Comparison of ENCODE assay signal across 13 cellular contexts in genomic region chr6:133764011-133764812, GRCh38.
A peak's percentile ranks its signal among the peaks of the same experiment; 100 is the strongest.
DNase-seq lines count a peak whose midpoint lies in the region; TF ChIP-seq lines count a peak whose summit lies in the region.
"Had no signal": no experiment of that assay in that cellular context is flagged by ENCODE, and none has a peak within 500 bp of the region (broad histone marks: within the 10 kb centered on the region; RNA-seq: fewer than 3 reads in every experiment).

No MANE protein-coding gene starts in this region.

- H3K4me1 ChIP-seq in SJSA1 (replicated peaks) (peaks cover 61% of the 10 kb centered on the region), colonic mucosa (no peaks in the 10 kb centered on the region), adrenal gland (replicated peaks in 1 of 2) (peaks cover 0 to 5% of the 10 kb centered on the region in 2 donors)

- intact Hi-C loops in colonic mucosa (cut with DNase I) (no loop called here), adrenal gland (cut with DNase I) (no loop called here)

- H3K27ac ChIP-seq in SJSA1 (peak overlapping the region; percentile 93), colonic mucosa (no peak overlapping the region), adrenal gland (peak overlapping the region in 1 of 5 donors; percentile 15)

- H3K36me3 ChIP-seq in SJSA1 (no peaks in the 10 kb centered on the region), colonic mucosa (no peaks in the 10 kb centered on the region), adrenal gland (replicated peaks in 1 of 2) (no peaks in the 10 kb centered on the region)

- no peak for TF ChIP-seq POLR2A in adrenal gland (IDR thresholded peaks at IDR 0.05)

- DNase-seq in AG09319 (ENCODE audit: extremely low read depth, low read depth) (peak; percentile 38), SJSA1 (ENCODE audit: low read depth in 1 of 2, low spot score in 2 of 2) (peak; percentile 88 to 98), glomerular visceral epithelial cell (ENCODE audit: extremely low spot score) (peak; percentile 22), retinal pigment epithelial cell (ENCODE audit: low read depth) (peak; percentile 53), colonic mucosa (no peak), anterior cingulate cortex (lab: John Stamatoyannopoulos, UW) (no peak), adrenal gland (no peak), GM13977 (ENCODE audit: low spot score) (no peak)
- DNase-seq: activated CD4-positive, alpha-beta T cell treated with anti-CD3 and anti-CD28 coated beads, Interleukin-2, amount 50 U/mL, for 48 hours; activated naive CD8-positive, alpha-beta T cell treated with anti-CD3 and anti-CD28 coated beads, Interleukin-2, amount 10 ng/mL, durations not matched to agents 7 days and 5 days; C1 segment of cervical spinal cord; islet precursor cell; T-cell had no signal

- 44 to 64% (median 62%) methylated on average over 2 of the region's 2 CpGs for WGBS in adrenal gland, 4 donors

- no peak overlapping the region for H3K9ac ChIP-seq in colonic mucosa (ENCODE audit: low read depth in 2 of 2, low read length in 2 of 2)

- H3K4me3 ChIP-seq in SJSA1 (no peak overlapping the region), retinal pigment epithelial cell (ENCODE audit: low read length) (no peak overlapping the region), colonic mucosa (no peak overlapping the region), adrenal gland (no peak overlapping the region)

- H3K9me3 ChIP-seq in SJSA1 (replicated peaks), result no peaks in the 10 kb centered on the region
- no peaks in the 10 kb centered on the region for H3K9me3 ChIP-seq in colonic mucosa
- no peaks in the 10 kb centered on the region for H3K9me3 ChIP-seq in adrenal gland (replicated peaks in 1 of 3)

- H3K27me3 ChIP-seq in SJSA1 (replicated peaks) (no peaks in the 10 kb centered on the region), colonic mucosa (no peaks in the 10 kb centered on the region), adrenal gland (no peaks in the 10 kb centered on the region)

- in situ Hi-C loops in GM13977 (cut with MboI; ENCODE audit: low pct_unique_long_range_greater_than_20kb, low sequenced_read_pairs, unreplicated experiment), result no loop called here

- TF ChIP-seq CTCF in AG09319 (IDR thresholded peaks at IDR 0.05; ENCODE audit: low read depth, low read length), result no peak
- TF ChIP-seq CTCF in retinal pigment epithelial cell (conservative IDR thresholded peaks at IDR 0.05; ENCODE audit: low read depth, low read length), result no peak
- no peak for TF ChIP-seq CTCF in colonic mucosa (IDR thresholded peaks at IDR 0.05)
- no peak for TF ChIP-seq CTCF in adrenal gland (IDR thresholded peaks at IDR 0.05)
- TF ChIP-seq CTCF in GM13977 (IDR thresholded peaks at IDR 0.05; ENCODE audit: extremely low read depth, insufficient read depth, missing control alignments), result no peak

Comparison
In these comparisons a context has a peak if more than half of its experiments do, and no peak if none do; other contexts are left out.
1. DNase-seq: peak in AG09319 (single experiment), SJSA1 (2 of 2), glomerular visceral epithelial cell (single experiment) and retinal pigment epithelial cell (single experiment); none in colonic mucosa (single experiment), anterior cingulate cortex (0 of 58), adrenal gland (0 of 7) and GM13977 (single experiment).